20 cellular contexts compared by ENCODE assay signal in the genomic region with DNA sequence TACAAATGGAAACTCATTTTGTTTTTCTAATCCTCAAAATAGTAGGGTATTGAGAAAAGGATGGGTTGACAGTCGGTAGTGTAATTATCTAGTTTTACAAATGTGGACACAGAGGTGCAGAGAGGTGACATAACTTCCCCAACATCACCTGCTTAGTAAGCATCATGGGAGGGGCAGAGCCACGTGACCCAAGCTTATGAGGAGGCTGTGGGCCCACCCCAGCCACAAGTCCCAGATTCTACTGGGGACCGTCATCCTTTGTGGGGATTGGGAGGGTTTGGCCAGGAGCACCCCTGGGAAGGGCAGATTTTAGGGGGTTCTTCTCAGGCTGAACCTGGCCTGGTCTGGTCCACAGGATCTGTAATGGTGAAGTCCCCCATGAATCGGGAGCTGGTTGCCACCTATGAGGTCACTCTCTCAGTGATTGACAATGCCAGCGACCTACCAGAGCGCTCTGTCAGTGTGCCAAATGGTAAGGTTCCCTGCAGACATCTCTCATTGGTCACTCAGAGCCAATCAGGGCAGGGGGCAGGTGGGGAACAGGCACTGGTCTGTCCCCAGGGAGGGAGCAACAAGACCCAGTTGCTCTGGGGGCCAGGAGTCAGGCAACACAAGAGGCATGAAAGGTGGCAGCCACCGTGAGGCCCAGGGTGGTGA. TPM values are rescaled to one million over a fixed set of nuclear protein-coding genes. Genes with fewer than 3 reads are reported as not detected.
DNase-seq lines count a peak whose midpoint lies in the region; ATAC-seq and TF ChIP-seq lines count a peak whose summit lies in the region.
"Had no signal": no experiment of that assay in that cellular context is flagged by ENCODE, and none has a peak within 500 bp of the region (broad histone marks: within the 10 kb centered on the region; RNA-seq: fewer than 3 reads in every experiment).

No MANE protein-coding gene starts in this region.

- H3K9me3 ChIP-seq in KOPT-K1 (ENCODE audit: insufficient read depth, low read length, poor library complexity, severe bottlenecking) (no peaks in the 10 kb centered on the region), osteoblast (ENCODE audit: low read depth, low read length) (no peaks in the 10 kb centered on the region), adrenal gland (replicated peaks in 1 of 3) (no peaks in the 10 kb centered on the region)
- H3K9me3 ChIP-seq: thoracic aorta had no signal

- no peak for TF ChIP-seq POLR2A in adrenal gland (IDR thresholded peaks at IDR 0.05)

- H3K27ac ChIP-seq in GM23338 (ENCODE audit: low read depth) (no peak overlapping the region), KOPT-K1 (ENCODE audit: low read depth, low read length, poor library complexity, severe bottlenecking) (peak overlapping the region; percentile 70), osteoblast (ENCODE audit: low read depth, low read length) (no peak overlapping the region), adrenal gland (no peak overlapping the region)
- H3K27ac ChIP-seq: C4-2B, thoracic aorta, VCaP had no signal

- H3K4me1 ChIP-seq in GM23338 (ENCODE audit: insufficient read depth) (no peaks in the 10 kb centered on the region), osteoblast (ENCODE audit: insufficient read depth, low read length) (no peaks in the 10 kb centered on the region), adrenal gland (replicated peaks in 1 of 2) (no peaks in the 10 kb centered on the region)

- no peaks in the 10 kb centered on the region for H3K9me2 ChIP-seq in GM23338 (ENCODE audit: insufficient read depth)

- DNase-seq in GM23338 (ENCODE audit: low spot score) (peak; percentile 35), osteoblast (ENCODE audit: insufficient read length, low spot score, missing footprints) (peak; percentile 54), AG20443 (ENCODE audit: low spot score) (no peak), adrenal gland (no peak)
- no peak for DNase-seq in activated naive CD8-positive, alpha-beta T cell treated with anti-CD3 and anti-CD28 coated beads for 36 hours
- DNase-seq: activated CD4-positive, alpha-beta T cell treated with anti-CD3 and anti-CD28 coated beads, Interleukin-2, amount 50 U/mL, for 4 hours; EL; glutamatergic neuron; HFFc6; mammary epithelial cell; NCI-H187; NCI-H748 treated with DMSO at 0.1 percent for 48 hours had no signal

- no peak overlapping the region for H3K27ac Mint-ChIP-seq in GM23338
- H3K27ac Mint-ChIP-seq in activated naive CD8-positive, alpha-beta T cell treated with anti-CD3 and anti-CD28 coated beads for 36 hours: peak overlapping the region; percentile 78
- H3K27ac Mint-ChIP-seq: activated T-helper 2 cell treated with anti-CD3 and anti-CD28 coated beads, Interferon-gamma antibody, Interleukin-2, Interleukin-4, amounts not matched to agents 10 μg/mL and 5 μg/mL and 100 μg/mL, durations not matched to agents 14 hours and 24 hours and 36 hours; HFFc6; T-helper 2 cell treated with Interferon-gamma antibody and Interleukin-4, amounts not matched to agents 5 μg/mL and 100 μg/mL, for 36 hours had no signal

- no peaks in the 10 kb centered on the region for H3K36me3 ChIP-seq in GM23338 (ENCODE audit: insufficient read depth)
- H3K36me3 ChIP-seq in KOPT-K1 (ENCODE audit: insufficient read depth, low read length): no peaks in the 10 kb centered on the region
- H3K36me3 ChIP-seq in osteoblast (ENCODE audit: insufficient read depth, low read length): no peaks in the 10 kb centered on the region
- no peaks in the 10 kb centered on the region for H3K36me3 ChIP-seq in adrenal gland (replicated peaks in 1 of 2)
- H3K36me3 ChIP-seq: thoracic aorta had no signal

- ATAC-seq in GM23338: peak; percentile 70
- no peak for ATAC-seq in HG03139 (IDR thresholded peaks at IDR 0.05; ENCODE audit: unreplicated experiment)

- H3K9me3 Mint-ChIP-seq in GM23338: no peaks in the 10 kb centered on the region
- H3K9me3 Mint-ChIP-seq in activated naive CD8-positive, alpha-beta T cell treated with anti-CD3 and anti-CD28 coated beads for 36 hours: no peaks in the 10 kb centered on the region
- H3K9me3 Mint-ChIP-seq: activated T-helper 2 cell treated with anti-CD3 and anti-CD28 coated beads, Interferon-gamma antibody, Interleukin-2, Interleukin-4, amounts not matched to agents 10 μg/mL and 5 μg/mL and 100 μg/mL, durations not matched to agents 14 hours and 24 hours and 36 hours; HFFc6; T-helper 2 cell treated with Interferon-gamma antibody and Interleukin-4, amounts not matched to agents 5 μg/mL and 100 μg/mL, for 36 hours had no signal

- H3K4me1 Mint-ChIP-seq in GM23338: no peaks in the 10 kb centered on the region
- H3K4me1 Mint-ChIP-seq in activated naive CD8-positive, alpha-beta T cell treated with anti-CD3 and anti-CD28 coated beads for 36 hours: peaks cover 13% of the 10 kb centered on the region
- H3K4me1 Mint-ChIP-seq: brain had no signal

- H2AFZ ChIP-seq in GM23338 (no peak overlapping the region), osteoblast (ENCODE audit: low read length) (no peak overlapping the region)

- WGBS in adrenal gland, 4 donors: 74 to 87% (median 81%) methylated on average over 4 to 7 of the region's 7 CpGs

- H3F3A ChIP-seq in GM23338 (replicated peaks; ENCODE audit: low read depth): no peaks in the 10 kb centered on the region

- no peaks in the 10 kb centered on the region for H3K27me3 ChIP-seq in GM23338 (ENCODE audit: insufficient read depth)
- H3K27me3 ChIP-seq in osteoblast (ENCODE audit: insufficient read depth, low read length): no peaks in the 10 kb centered on the region
- no peaks in the 10 kb centered on the region for H3K27me3 ChIP-seq in adrenal gland

- peaks cover 7% of the 10 kb centered on the region for H3K27me3 Mint-ChIP-seq in GM23338 (ENCODE audit: insufficient read depth, low read depth, poor library complexity)
- H3K27me3 Mint-ChIP-seq in activated naive CD8-positive, alpha-beta T cell treated with anti-CD3 and anti-CD28 coated beads for 36 hours: no peaks in the 10 kb centered on the region
- H3K27me3 Mint-ChIP-seq: brain had no signal

- H3K4me3 ChIP-seq in GM23338: no peak overlapping the region
- H3K4me3 ChIP-seq in osteoblast (ENCODE audit: insufficient read depth, low read length): no peak overlapping the region
- H3K4me3 ChIP-seq in adrenal gland: no peak overlapping the region
- H3K4me3 ChIP-seq: thoracic aorta had no signal

- no peaks in the 10 kb centered on the region for H4K20me1 ChIP-seq in GM23338 (replicated peaks; ENCODE audit: insufficient read depth)
- H4K20me1 ChIP-seq in osteoblast (ENCODE audit: insufficient read depth, low read length): no peaks in the 10 kb centered on the region

- H3K79me2 ChIP-seq in GM23338 (replicated peaks; ENCODE audit: insufficient read depth) (no peaks in the 10 kb centered on the region), osteoblast (ENCODE audit: insufficient read depth, low read length) (no peaks in the 10 kb centered on the region)

- intact Hi-C loops in adrenal gland (cut with DNase I): loop anchor here in 1 of 2 donors (5.0 kb wide), 1 partner anchor 75 kb away; no protein-coding TSS in a partner anchor

- H3K4me3 Mint-ChIP-seq in GM23338: no peak overlapping the region
- no peak overlapping the region for H3K4me3 Mint-ChIP-seq in activated naive CD8-positive, alpha-beta T cell treated with anti-CD3 and anti-CD28 coated beads for 36 hours
- H3K4me3 Mint-ChIP-seq: brain; HFFc6; T-helper 2 cell treated with Interferon-gamma antibody and Interleukin-4, amounts not matched to agents 5 μg/mL and 100 μg/mL, for 36 hours had no signal

- no peaks in the 10 kb centered on the region for H3K36me3 Mint-ChIP-seq in GM23338 (ENCODE audit: low read depth)
- H3K36me3 Mint-ChIP-seq in activated naive CD8-positive, alpha-beta T cell treated with anti-CD3 and anti-CD28 coated beads for 36 hours: no peaks in the 10 kb centered on the region
- H3K36me3 Mint-ChIP-seq: brain had no signal

- TF ChIP-seq CTCF in GM23338 (conservative IDR thresholded peaks at IDR 0.05; ENCODE audit: low read depth in 2 of 2) (no peak), osteoblast (IDR thresholded peaks at IDR 0.05; ENCODE audit: extremely low read depth, low read depth, low read length) (no peak), adrenal gland (IDR thresholded peaks at IDR 0.05) (no peak)

- H3K4me2 ChIP-seq in GM23338 (no peak overlapping the region), osteoblast (ENCODE audit: insufficient read depth, low read length) (no peak overlapping the region)

TF ChIP-seq in GM23338, 12 proteins besides CTCF, POLR2A, EP300 and RAD21 (continues in another document):
- TF ChIP-seq ZNF331 (CRISPR knock-in tag; IDR thresholded peaks at IDR 0.05; ENCODE audit: low read depth): no peak

RNA-seq across cellular contexts. Expression of a gene that starts 23.6 kb away (rescaled TPM):
- total RNA-seq in GM23338 (2014; rRNA removed; shearing (Covaris generic)): 0.04 and 0.10 TPM in 2 replicates
- 0.74 TPM in 1 of 2 replicates, not detected in the other for polyA plus RNA-seq in GM23338 (2016; fragmentation: Nextera tagmentation; extraction: Ambion mirVana)
- 10 to 100 TPM; 41.4 to 47.3 TPM for total RNA-seq in activated naive CD8-positive, alpha-beta T cell treated with anti-CD3 and anti-CD28 coated beads for 36 hours
- total RNA-seq in osteoblast: 69.5 and 75.3 TPM in 2 replicates
- total RNA-seq in adrenal gland: 10 to 100 TPM; 14.1 to 71.7 (median 41.5) TPM
- 10 to 100 TPM; 10.8 to 17.1 (median 15.3) TPM for polyA plus RNA-seq in adrenal gland

RNA-seq across cellular contexts. Expression of a gene that starts 54.2 kb away (rescaled TPM):
- total RNA-seq in GM23338 (2014; rRNA removed; shearing (Covaris generic)): 362 and 391 TPM in 2 replicates
- 144 and 151 TPM in 2 replicates for polyA plus RNA-seq in GM23338 (2016; fragmentation: Nextera tagmentation; extraction: Ambion mirVana)
- total RNA-seq in activated naive CD8-positive, alpha-beta T cell treated with anti-CD3 and anti-CD28 coated beads for 36 hours: 10 to 100 TPM; 93.1 to 97.0 TPM
- 1,248 and 1,391 TPM in 2 replicates for total RNA-seq in osteoblast
- total RNA-seq in adrenal gland: 1,000 to 10,000 TPM; 1,730 to 3,452 (median 2,381) TPM
- polyA plus RNA-seq in adrenal gland: 1,000 to 10,000 TPM in 1 of 3 donors, 100 to 1,000 TPM in 2; 623 to 1,694 (median 805) TPM

Comparison
In these comparisons a context has a peak if more than half of its experiments do, and no peak if none do; other contexts are left out.
1. DNase-seq: peak in GM23338 (single experiment) and osteoblast (single experiment); none in activated naive CD8-positive, alpha-beta T cell treated with anti-CD3 and anti-CD28 coated beads for 36 hours (single experiment), AG20443 (single experiment) and adrenal gland (0 of 7).
2. RNA of a gene that starts 23.6 kb away (total RNA-seq): 69.5 to 75.3 TPM in osteoblast, 41.4 to 47.3 TPM in activated naive CD8-positive, alpha-beta T cell treated with anti-CD3 and anti-CD28 coated beads for 36 hours and 14.1 to 71.7 TPM in adrenal gland; 0.04 to 0.10 TPM in GM23338; every median in the first group is over 10 times any median in the second.